11 cellular contexts compared by ENCODE assay signal in genomic region chr3:48018841-48019240, GRCh38. TPM values are rescaled to one million over a fixed set of nuclear protein-coding genes. Genes with fewer than 3 reads are reported as not detected.
DNase-seq lines count a peak whose midpoint lies in the region; ATAC-seq and TF ChIP-seq lines count a peak whose summit lies in the region.
"Had no signal": no experiment of that assay in that cellular context is flagged by ENCODE, and none has a peak within 500 bp of the region (broad histone marks: within the 10 kb centered on the region; RNA-seq: fewer than 3 reads in every experiment).

No MANE protein-coding gene starts in this region.

- no peak overlapping the region for H3K4me3 Mint-ChIP-seq in naive thymus-derived CD4-positive, alpha-beta T cell
- H3K4me3 Mint-ChIP-seq: CD4-positive, alpha-beta T cell; stimulated activated effector memory CD8-positive, alpha-beta T cell treated with anti-CD3 and anti-CD28 coated beads, Interleukin-12 subunit alpha, Interleukin-12 subunit beta, amount 100 ng/mL, for 72 hours had no signal

- no peak overlapping the region for H3K18ac ChIP-seq in mesendoderm (ENCODE audit: low read length)

- H3K27ac Mint-ChIP-seq in naive thymus-derived CD4-positive, alpha-beta T cell = no peak overlapping the region
- H3K27ac Mint-ChIP-seq: CD4-positive, alpha-beta T cell; stimulated activated effector memory CD8-positive, alpha-beta T cell treated with anti-CD3 and anti-CD28 coated beads, Interleukin-12 subunit alpha, Interleukin-12 subunit beta, amount 100 ng/mL, for 72 hours had no signal

- no peaks in the 10 kb centered on the region for H3K27me3 ChIP-seq in mesendoderm (ENCODE audit: insufficient read depth, low read length, poor library complexity)
- no peaks in the 10 kb centered on the region for H3K27me3 ChIP-seq in naive thymus-derived CD4-positive, alpha-beta T cell (ENCODE audit: control insufficient read depth in 2 of 2, insufficient read depth in 2 of 2, low read length in 2 of 2)

- H3K4me1 ChIP-seq in mesendoderm (ENCODE audit: control insufficient read depth, low read depth, low read length) = peaks cover 2% of the 10 kb centered on the region
- peaks cover 6 to 13% of the 10 kb centered on the region in 2 donors for H3K4me1 ChIP-seq in naive thymus-derived CD4-positive, alpha-beta T cell (ENCODE audit: control insufficient read depth in 2 of 2, insufficient read depth in 2 of 2, low read length in 2 of 2)

- no peaks in the 10 kb centered on the region for H3K9me3 ChIP-seq in naive thymus-derived CD4-positive, alpha-beta T cell (ENCODE audit: control insufficient read depth in 2 of 3, low read length in 3 of 3)

- no peak overlapping the region for H3K56ac ChIP-seq in mesendoderm (ENCODE audit: low read length)

- H4K5ac ChIP-seq in mesendoderm (ENCODE audit: low read length) = no peak overlapping the region

- no CpG with 5 or more reads among the region's 3 CpGs for WGBS in mesendoderm (ENCODE audit: extremely low coverage, insufficient coverage, low lambda C conversion rate)

- no peak overlapping the region for H3K9ac ChIP-seq in mesendoderm (ENCODE audit: low read length)

- H3K27ac ChIP-seq in mesendoderm (ENCODE audit: low read depth, low read length) = no peak overlapping the region
- no peak overlapping the region for H3K27ac ChIP-seq in naive thymus-derived CD4-positive, alpha-beta T cell (ENCODE audit: low read depth, low read length)

- peaks cover 1% of the 10 kb centered on the region for H3K36me3 ChIP-seq in mesendoderm (ENCODE audit: control insufficient read depth, insufficient read depth, low read length)
- H3K36me3 ChIP-seq in naive thymus-derived CD4-positive, alpha-beta T cell (ENCODE audit: control insufficient read depth in 2 of 3, insufficient read depth in 3 of 3, low read length in 3 of 3) = no peaks in the 10 kb centered on the region

- ATAC-seq in HG03280 (IDR thresholded peaks at IDR 0.05; ENCODE audit: unreplicated experiment) (no peak), GM21737 (IDR thresholded peaks at IDR 0.05; ENCODE audit: unreplicated experiment) (no peak)
- no peak for ATAC-seq in naive thymus-derived CD4-positive, alpha-beta T cell
- ATAC-seq: stimulated activated effector memory CD8-positive, alpha-beta T cell treated with anti-CD3 and anti-CD28 coated beads, Interleukin-12 subunit alpha, Interleukin-12 subunit beta, amount 100 ng/mL, for 72 hours had no signal

- H3K27me3 Mint-ChIP-seq in naive thymus-derived CD4-positive, alpha-beta T cell = no peaks in the 10 kb centered on the region
- H3K27me3 Mint-ChIP-seq: CD4-positive, alpha-beta T cell had no signal

- no peak overlapping the region for H4K8ac ChIP-seq in mesendoderm (ENCODE audit: low read depth, low read length)

- CTCF ChIA-PET in naive thymus-derived CD4-positive, alpha-beta T cell (lab: Charles Lee) = no interaction called here

- H2BK15ac ChIP-seq in mesendoderm (replicated peaks; ENCODE audit: low read depth) = no peak overlapping the region

- no peak for TF ChIP-seq CTCF in choroid plexus epithelial cell (conservative IDR thresholded peaks at IDR 0.05; ENCODE audit: low read depth, low read length)

- H2BK5ac ChIP-seq in mesendoderm (ENCODE audit: low read length) = no peak overlapping the region

- H2BK120ac ChIP-seq in mesendoderm (ENCODE audit: low read depth, low read length) = no peak overlapping the region

- intact Hi-C loops in naive thymus-derived CD4-positive, alpha-beta T cell (cut with micrococcal nuclease) = no loop called here

- no peak overlapping the region for H3K4me2 ChIP-seq in mesendoderm (ENCODE audit: low read length)

- no peak overlapping the region for H2AK5ac ChIP-seq in mesendoderm (ENCODE audit: low read length)

- H3K23ac ChIP-seq in mesendoderm (ENCODE audit: low read length) = no peak overlapping the region

- DNase-seq in AG08395 (ENCODE audit: low spot score) = peak; percentile 35
- peak; percentile 87 for DNase-seq in LHCN-M2 (ENCODE audit: low read depth)
- peak; percentile 70 for DNase-seq in choroid plexus epithelial cell (ENCODE audit: low read depth)
- DNase-seq in mesendoderm = peak; percentile 38
- DNase-seq in naive thymus-derived CD4-positive, alpha-beta T cell = no peak
- DNase-seq in ecto neural progenitor cell (ENCODE audit: low spot score) = no peak
- DNase-seq: CD4-positive, alpha-beta T cell; NCI-H2081 had no signal

- H3K4ac ChIP-seq in mesendoderm (ENCODE audit: low read depth, low read length) = no peak overlapping the region

- POLR2A ChIA-PET in naive thymus-derived CD4-positive, alpha-beta T cell (lab: Charles Lee) = interaction anchor here (0.6 kb wide), 2 partner anchors 80 to 655 kb away, joined by 3 to 6 read pairs; no protein-coding TSS in a partner anchor

- H3K4me3 ChIP-seq in choroid plexus epithelial cell (ENCODE audit: low read depth, low read length) (no peak overlapping the region), mesendoderm (ENCODE audit: low read length) (no peak overlapping the region)
- H3K4me3 ChIP-seq in naive thymus-derived CD4-positive, alpha-beta T cell (ENCODE audit: low read length) = no peak overlapping the region

- H3K36me3 Mint-ChIP-seq in naive thymus-derived CD4-positive, alpha-beta T cell = peaks cover 0 to 15% (median 0%) of the 10 kb centered on the region in 5 donors

- H3K4me1 Mint-ChIP-seq in naive thymus-derived CD4-positive, alpha-beta T cell = peaks cover 29 to 41% (median 34%) of the 10 kb centered on the region in 7 donors

- peaks cover 24% of the 10 kb centered on the region for H3K79me1 ChIP-seq in mesendoderm (ENCODE audit: low read length)

- peaks cover 38% of the 10 kb centered on the region for H3K79me2 ChIP-seq in mesendoderm (ENCODE audit: control insufficient read depth, insufficient read depth, low read length)

- H3K9me3 Mint-ChIP-seq in naive thymus-derived CD4-positive, alpha-beta T cell = no peaks in the 10 kb centered on the region
- H3K9me3 Mint-ChIP-seq: CD4-positive, alpha-beta T cell; stimulated activated effector memory CD8-positive, alpha-beta T cell treated with anti-CD3 and anti-CD28 coated beads, Interleukin-12 subunit alpha, Interleukin-12 subunit beta, amount 100 ng/mL, for 72 hours had no signal

RNA-seq across cellular contexts. Expression of gene MAP4, which starts 2.6 kb away (rescaled TPM):
- total RNA-seq in LHCN-M2 (2014; rRNA removed) = 90.6 and 106 TPM in 2 replicates
- 198 TPM for polyA plus RNA-seq in LHCN-M2 (2012)
- polyA plus RNA-seq in mesendoderm (2013, experiment 1 of 2) = 132 TPM
- 135 TPM for polyA plus RNA-seq in mesendoderm (2013, experiment 2 of 2)
- total RNA-seq in naive thymus-derived CD4-positive, alpha-beta T cell = 100 to 1,000 TPM in 1 of 5 experiments, 10 to 100 TPM in 4; 34.3 to 116 (median 40.3) TPM
- 10 to 100 TPM; 12.0 to 23.7 TPM for polyA plus RNA-seq in naive thymus-derived CD4-positive, alpha-beta T cell

Comparison
In these comparisons a context has a peak if more than half of its experiments do, and no peak if none do; other contexts are left out.
1. DNase-seq: peak in AG08395 (single experiment), LHCN-M2 (single experiment), choroid plexus epithelial cell (single experiment) and mesendoderm (single experiment); none in naive thymus-derived CD4-positive, alpha-beta T cell (0 of 9) and ecto neural progenitor cell (single experiment).